In the genomic region with DNA sequence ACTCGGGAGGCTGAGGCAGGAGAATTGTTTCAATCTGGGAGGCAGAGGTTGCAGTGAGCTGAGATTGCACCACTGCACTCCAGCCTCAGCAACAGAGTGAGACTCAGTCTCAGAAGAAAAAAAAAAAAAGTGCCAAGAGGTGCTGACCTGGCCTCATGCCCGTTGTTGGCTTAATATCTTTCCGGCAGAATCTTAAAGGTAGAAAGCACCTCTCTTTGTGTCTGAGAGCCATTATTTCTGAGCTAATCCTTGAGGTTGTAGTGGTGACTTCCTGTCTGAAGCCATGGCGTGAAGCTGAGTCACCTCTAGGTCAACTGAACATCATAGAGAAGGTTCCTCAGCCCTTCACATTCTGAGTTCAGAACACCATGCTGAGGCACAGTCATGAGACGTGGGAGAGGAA, we compare ENCODE assay signal across 8 cellular contexts.
A peak's percentile ranks its signal among the peaks of the same experiment; 100 is the strongest.
DNase-seq lines count a peak whose midpoint lies in the region; ATAC-seq and TF ChIP-seq lines count a peak whose summit lies in the region.

No MANE protein-coding gene starts in this region.

- TF ChIP-seq CTCF in GM13976 (IDR thresholded peaks at IDR 0.05; ENCODE audit: borderline replicate concordance, control extremely low read depth, extremely low read depth, insufficient read depth, missing control alignments), result no peak

- in situ Hi-C loops in GM13976 (cut with MboI; ENCODE audit: low sequenced_read_pairs, unreplicated experiment), result no loop called here

- ATAC-seq in HG02938 (IDR thresholded peaks at IDR 0.05; ENCODE audit: unreplicated experiment) (peak; percentile 58), HG03432 (IDR thresholded peaks at IDR 0.05; ENCODE audit: unreplicated experiment) (no peak)

- DNase-seq in GM13976 (ENCODE audit: low spot score) (peak; percentile 48), SKM-1 (lab: John Stamatoyannopoulos, UW; ENCODE audit: unreplicated experiment) (peak; percentile 14), hepatic stellate cell (ENCODE audit: low spot score) (peak; percentile 27), NCI-H2081 (lab: John Stamatoyannopoulos, UW) (no peak), NCI-H2171 treated with DMSO at 0.1 percent for 48 hours (lab: John Stamatoyannopoulos, UW) (no peak)
- DNase-seq in activated effector memory CD4-positive, alpha-beta T cell treated with anti-CD3 and anti-CD28 coated beads, Interleukin-2, amount 50 U/mL, for 16 hours, result no peak

Comparison
In these comparisons a context has a peak if more than half of its experiments do, and no peak if none do; other contexts are left out.
1. DNase-seq: peak in GM13976 (single experiment), SKM-1 (single experiment) and hepatic stellate cell (single experiment); none in NCI-H2081 (0 of 2), activated effector memory CD4-positive, alpha-beta T cell treated with anti-CD3 and anti-CD28 coated beads, Interleukin-2, amount 50 U/mL, for 16 hours (single experiment) and NCI-H2171 treated with DMSO at 0.1 percent for 48 hours (single experiment).